In genomic region chr15:55638764-55639163, GRCh38 we compare ENCODE assay signal across 25 cellular contexts. TPM values are rescaled to one million over a fixed set of nuclear protein-coding genes. Genes with fewer than 3 reads are reported as not detected.
DNase-seq lines count a peak whose midpoint lies in the region; ATAC-seq, FAIRE-seq and TF ChIP-seq lines count a peak whose summit lies in the region.
"Had no signal": no experiment of that assay in that cellular context is flagged by ENCODE, and none has a peak within 500 bp of the region (broad histone marks: within the 10 kb centered on the region; RNA-seq: fewer than 3 reads in every experiment).

No MANE protein-coding gene starts in this region.

- ATAC-seq in GM12878: no peak
- no peak for ATAC-seq in psoas muscle
- ATAC-seq in GM18511 (IDR thresholded peaks at IDR 0.05; ENCODE audit: unreplicated experiment): no peak
- no peak for ATAC-seq in HG02798 (IDR thresholded peaks at IDR 0.05; ENCODE audit: poor library complexity, unreplicated experiment)

- H3K9me2 ChIP-seq in OCI-LY1 (ENCODE audit: low read depth, low read length): no peaks in the 10 kb centered on the region

- H3K9me3 ChIP-seq in OCI-LY1 (ENCODE audit: low read length) (no peaks in the 10 kb centered on the region), GM12878 (replicated peaks; ENCODE audit: control insufficient read depth, insufficient read depth, low read length) (no peaks in the 10 kb centered on the region), psoas muscle (no peaks in the 10 kb centered on the region)
- H3K9me3 ChIP-seq: BE2C, BLaER1 had no signal

- no peak for FAIRE-seq in GM12878 (lab: Jason Lieb, UNC)
- FAIRE-seq: A204.1, GM12891 had no signal

- DNase-seq in GM12878 (ENCODE audit: low read depth, low spot score) (no peak), psoas muscle (no peak), NCI-H2107 (lab: John Stamatoyannopoulos, UW) (no peak)
- DNase-seq: 8988T; ACHN; BE2C; C1 segment of cervical spinal cord; CD4-positive, alpha-beta memory T cell; CD4-positive, CD25-positive, alpha-beta regulatory T cell; CD8-positive, alpha-beta memory T cell; COR-L47; DMS 273 treated with DMSO at 0.1 percent for 48 hours; DMS153; DMS53; DMS79; DND-41; EL; GDM1 had no signal

- H2AFZ ChIP-seq in OCI-LY1 (ENCODE audit: low read length): no peak overlapping the region
- no peak overlapping the region for H2AFZ ChIP-seq in GM12878 (ENCODE audit: control insufficient read depth, low read depth, low read length)

- TF ChIP-seq POLR2A in GM12878 (IDR thresholded peaks at IDR 0.05; ENCODE audit: low read depth, low read length): no peak

- H3K27me3 ChIP-seq in OCI-LY1 (ENCODE audit: insufficient read depth, low read length) (no peaks in the 10 kb centered on the region), GM12878 (replicated peaks in 1 of 2; ENCODE audit: control insufficient read depth in 2 of 2, insufficient read depth in 2 of 2, low read length in 1 of 2) (no peaks in the 10 kb centered on the region), psoas muscle (ENCODE audit: insufficient read depth in 3 of 3, low read length in 2 of 3) (no peaks in the 10 kb centered on the region)
- H3K27me3 ChIP-seq: BE2C, BLaER1 had no signal

- TF ChIP-seq CTCF in OCI-LY1 (IDR thresholded peaks at IDR 0.05; ENCODE audit: low read length) (no peak), GM12878 (IDR thresholded peaks at IDR 0.05 in 2 of 3, conservative IDR thresholded peaks at IDR 0.05 in 1 of 3; ENCODE audit: control insufficient read depth in 2 of 3, extremely low read depth in 1 of 3, insufficient read depth in 1 of 3, low read depth in 3 of 3, low read length in 3 of 3) (no peak), psoas muscle (IDR thresholded peaks at IDR 0.05) (no peak)

- no peak overlapping the region for H3K9ac ChIP-seq in OCI-LY1 (ENCODE audit: low read length)
- no peak overlapping the region for H3K9ac ChIP-seq in GM12878 (ENCODE audit: control insufficient read depth, insufficient read depth, low read length)
- H3K9ac ChIP-seq: BLaER1 had no signal

- RAD21 ChIA-PET in GM12878 (lab: Charles Lee; ENCODE audit: unreplicated experiment): no interaction called here

- no peaks in the 10 kb centered on the region for H3K36me3 ChIP-seq in OCI-LY1 (ENCODE audit: insufficient read depth, low read length)
- H3K36me3 ChIP-seq in GM12878 (ENCODE audit: control insufficient read depth in 2 of 2, insufficient read depth in 2 of 2, low read length in 1 of 2): no peaks in the 10 kb centered on the region
- peaks cover 0 to 3% of the 10 kb centered on the region in 2 donors for H3K36me3 ChIP-seq in psoas muscle (ENCODE audit: insufficient read depth in 1 of 2, low read depth in 1 of 2)
- H3K36me3 ChIP-seq: BLaER1 had no signal

- H3K79me2 ChIP-seq in OCI-LY1 (ENCODE audit: insufficient read depth, low read length): no peaks in the 10 kb centered on the region
- no peaks in the 10 kb centered on the region for H3K79me2 ChIP-seq in GM12878 (ENCODE audit: control insufficient read depth, insufficient read depth, low read length)

- peak overlapping the region; percentile 94 for H3K27ac ChIP-seq in OCI-LY1 (ENCODE audit: low read depth, low read length, poor library complexity, severe bottlenecking)
- no peak overlapping the region for H3K27ac ChIP-seq in GM12878 (ENCODE audit: control insufficient read depth, insufficient read depth)
- peak overlapping the region; percentile 75 for H3K27ac ChIP-seq in psoas muscle
- H3K27ac ChIP-seq: BLaER1 had no signal

- H3K4me1 ChIP-seq in OCI-LY1 (ENCODE audit: insufficient read depth, low read length, severe bottlenecking) (peaks cover 79% of the 10 kb centered on the region), GM12878 (ENCODE audit: control insufficient read depth, insufficient read depth, low read length) (no peaks in the 10 kb centered on the region), psoas muscle (peaks cover 10% of the 10 kb centered on the region)
- H3K4me1 ChIP-seq: BE2C, BLaER1 had no signal

- BruUV-seq in GM12878 (replicated peaks; lab: Mats Ljungman, UMichigan): no TSS peak

- SMC1A ChIA-PET in GM12878 (lab: Charles Lee; ENCODE audit: uncharacterized antibody, unreplicated experiment): interaction anchor here (0.9 kb wide), 1 partner anchor 208 kb away, joined by 3 read pairs; no protein-coding TSS in a partner anchor

- peaks cover 9% of the 10 kb centered on the region; the same call in 1 of the 2 replicates for H3F3A ChIP-seq in OCI-LY1 (ENCODE audit: insufficient read depth, low read length)

- WGBS in GM12878 (ENCODE audit: insufficient coverage, insufficient replicate concordance, low lambda C conversion rate, missing lambda C conversion rate): 5% methylated on average over 1 of the region's 1 CpG
- WGBS in psoas muscle, 3 donors: 92 to 97% (median 95%) methylated on average over 1 of the region's 1 CpG

- POLR2A ChIA-PET in GM12878 (lab: Charles Lee): no interaction called here

- TF ChIP-seq RAD21 in GM12878 (IDR thresholded peaks at IDR 0.05; ENCODE audit: insufficient read depth, low read depth, low read length): no peak

- H4K20me1 ChIP-seq in OCI-LY1 (ENCODE audit: insufficient read depth, low read length) (no peaks in the 10 kb centered on the region), GM12878 (ENCODE audit: control insufficient read depth, insufficient read depth) (no peaks in the 10 kb centered on the region)
- H4K20me1 ChIP-seq: BLaER1 had no signal

- intact Hi-C loops in GM12878 (cut with micrococcal nuclease; ENCODE audit: unreplicated experiment) (loop anchor here (10.0 kb wide), 1 partner anchor 204 kb away; no protein-coding TSS in a partner anchor), psoas muscle (cut with DNase I) (loop anchor here (2.0 to 5.0 kb wide), 3 partner anchors 51 to 126 kb away; partner anchors contain the start of gene PYGO1 (in 1 of the 2))

- CTCF ChIA-PET in GM12878 (lab: Yijun Ruan, JAX): interaction anchor here (1.0 to 2.9 kb wide), 3 partner anchors 12 to 162 kb away, joined by 3 to 21 read pairs (median 4); no protein-coding TSS in a partner anchor

- TF ChIP-seq EP300 in GM12878 (IDR thresholded peaks at IDR 0.05; ENCODE audit: borderline replicate concordance in 1 of 2, control insufficient read depth in 1 of 2, low read depth in 2 of 2, low read length in 2 of 2): no peak

- in situ Hi-C loops in GM12878 (cut with MboI): no loop called here

- H3K4me3 ChIP-seq in OCI-LY1 (ENCODE audit: low read depth, low read length, poor library complexity, severe bottlenecking) (no peak overlapping the region), GM12878 (no peak overlapping the region), psoas muscle (no peak overlapping the region)
- H3K4me3 ChIP-seq: BLaER1 had no signal

- H3K4me2 ChIP-seq in OCI-LY1 (ENCODE audit: low read length) (peak overlapping the region; percentile 8; the same call in 1 of the 2 replicates), GM12878 (ENCODE audit: control insufficient read depth, insufficient read depth) (no peak overlapping the region)
- H3K4me2 ChIP-seq: BLaER1 had no signal

TF ChIP-seq in GM12878, 131 proteins besides CTCF, POLR2A, EP300 and RAD21:
- TF ChIP-seq HDAC2 (IDR thresholded peaks at IDR 0.05) (no peak), NRF1 (conservative IDR thresholded peaks at IDR 0.05; ENCODE audit: low read depth, low read length) (no peak), ZNF24 (IDR thresholded peaks at IDR 0.05) (peak; percentile 46; the same call in 1 of the 2 replicates), E2F4 (IDR thresholded peaks at IDR 0.05; ENCODE audit: low read depth, low read length) (no peak), CHD4 (IDR thresholded peaks at IDR 0.05) (no peak), ZNF622 (IDR thresholded peaks at IDR 0.05) (no peak), ZBED1 (IDR thresholded peaks at IDR 0.05; ENCODE audit: borderline replicate concordance) (no peak)

RNA-seq across cellular contexts. Expression of gene PYGO1, which starts 50.6 kb away (rescaled TPM):
- not detected in 2 replicates for total RNA-seq in GM12878 (2013; cell fraction: nucleolus; rRNA removed)
- not detected in 2 replicates for total RNA-seq in GM12878 (2014; rRNA removed)
- total RNA-seq in GM12878 (2014; rRNA removed; fragmentation: Illumina TruSeq; extraction: Trizol): not detected in 2 replicates
- total RNA-seq in GM12878 (2021): not detected in 2 replicates
- not detected for polyA plus RNA-seq in GM12878 (2011; ENCODE audit: low read depth)
- not detected in 2 replicates for polyA plus RNA-seq in GM12878 (2011; rRNA removed)
- not detected in 2 replicates for polyA plus RNA-seq in GM12878 (2011; cell fraction: cytosol; rRNA removed)
- not detected in 2 replicates for polyA plus RNA-seq in GM12878 (2011; cell fraction: nucleus; rRNA removed)
- polyA plus RNA-seq in GM12878 (2012): not detected in 2 replicates
- polyA plus RNA-seq in GM12878 (2014; fragmentation: Illumina TruSeq; extraction: Trizol): 0.01 TPM in 1 of 2 replicates, not detected in the other
- polyA plus RNA-seq in GM12878 (2014; fragmentation: Nextera tagmentation; extraction: Ambion mirVana): not detected
- not detected in 2 replicates for polyA plus RNA-seq in GM12878 (2014; rRNA removed)
- not detected for polyA plus RNA-seq in GM12878 (2016; fragmentation: Nextera tagmentation; extraction: Ambion mirVana)
- not detected in 2 replicates for polyA minus RNA-seq in GM12878 (2011; rRNA and poly(A)+ RNA removed)
- not detected in 2 replicates for polyA minus RNA-seq in GM12878 (2011; cell fraction: cytosol; rRNA and poly(A)+ RNA removed)
- polyA minus RNA-seq in GM12878 (2011; cell fraction: nucleus; rRNA and poly(A)+ RNA removed): not detected in 2 replicates
- 10 to 100 TPM; 18.8 to 30.2 (median 28.5) TPM for total RNA-seq in psoas muscle
- 10 to 100 TPM in 1 of 3 donors, 1 to 10 TPM in 2; 3.8 to 12.6 (median 7.0) TPM for polyA plus RNA-seq in psoas muscle
- total RNA-seq: CD4-positive, alpha-beta memory T cell; CD4-positive, CD25-positive, alpha-beta regulatory T cell had no signal
- polyA plus RNA-seq: CD14-positive monocyte; CD4-positive, alpha-beta memory T cell; CD4-positive, CD25-positive, alpha-beta regulatory T cell; CD8-positive, alpha-beta memory T cell had no signal

Comparison
In these comparisons a context has a peak if more than half of its experiments do, and no peak if none do; other contexts are left out.
1. RNA of gene PYGO1, which starts 50.6 kb away (total RNA-seq): 18.8 to 30.2 TPM in psoas muscle; not detected in GM12878; every median in the first group is over 10 times any median in the second.